Comparison of ENCODE assay signal across 1 cellular context in genomic region chr14:36524874-36525745, GRCh38.
TF ChIP-seq lines count a peak whose summit lies in the region.

No MANE protein-coding gene starts in this region.

TF ChIP-seq in SK-N-SH, 30 proteins besides CTCF, POLR2A, EP300 and RAD21 (continued from another document):
- TF ChIP-seq REST (IDR thresholded peaks at IDR 0.05; ENCODE audit: low read depth, low read length) (no peak), EZH2phosphoT487 (IDR thresholded peaks at IDR 0.05; ENCODE audit: borderline replicate concordance, low read depth) (no peak), MEF2A (IDR thresholded peaks at IDR 0.05; ENCODE audit: borderline replicate concordance, low read depth) (no peak), SIN3A (IDR thresholded peaks at IDR 0.05; ENCODE audit: borderline replicate concordance, low read depth, low read length) (no peak), NFIC (IDR thresholded peaks at IDR 0.05; ENCODE audit: borderline replicate concordance) (no peak), FOXJ3 (CRISPR knock-in tag; IDR thresholded peaks at IDR 0.05) (no peak), USF1 (IDR thresholded peaks at IDR 0.05; ENCODE audit: borderline replicate concordance, low read depth) (no peak)
TF ChIP-seq in SK-N-SH: peak in this region for 0.
